1 cellular context compared by ENCODE assay signal in genomic region chr2:18980778-18981104, GRCh38.
TF ChIP-seq lines count a peak whose summit lies in the region.

No MANE protein-coding gene starts in this region.

TF ChIP-seq in IMR-90, 13 proteins besides CTCF, POLR2A, EP300 and RAD21:
- TF ChIP-seq MAFK (IDR thresholded peaks at IDR 0.05; ENCODE audit: low read depth, low read length), result no peak
- no peak for TF ChIP-seq SMC3 (IDR thresholded peaks at IDR 0.05; ENCODE audit: low read depth, low read length)
- no peak for TF ChIP-seq USF2 (IDR thresholded peaks at IDR 0.05; ENCODE audit: low read depth, low read length)
- TF ChIP-seq RCOR1 (IDR thresholded peaks at IDR 0.05; ENCODE audit: insufficient replicate concordance, low read length), result no peak
- no peak for TF ChIP-seq MAZ (IDR thresholded peaks at IDR 0.05; ENCODE audit: borderline replicate concordance, low read depth, low read length)
- TF ChIP-seq FOS (IDR thresholded peaks at IDR 0.05; ENCODE audit: low read depth, low read length), result no peak
- TF ChIP-seq BHLHE40 (IDR thresholded peaks at IDR 0.05; ENCODE audit: low read depth, low read length), result no peak
- no peak for TF ChIP-seq NFE2L2 (IDR thresholded peaks at IDR 0.05; ENCODE audit: low read depth, low read length)
- TF ChIP-seq CEBPB (IDR thresholded peaks at IDR 0.05; ENCODE audit: low read depth, low read length), result no peak
- TF ChIP-seq RFX5 (IDR thresholded peaks at IDR 0.05; ENCODE audit: low read depth, low read length), result no peak
- TF ChIP-seq ELK1 (IDR thresholded peaks at IDR 0.05; ENCODE audit: borderline replicate concordance, low read depth, low read length), result no peak
- TF ChIP-seq CHD1 (IDR thresholded peaks at IDR 0.05; ENCODE audit: low read depth, low read length), result no peak
- no peak for TF ChIP-seq MXI1 (IDR thresholded peaks at IDR 0.05; ENCODE audit: borderline replicate concordance, low read depth, low read length)
